In genomic region chr16:84138500-84138823, GRCh38 we compare ENCODE assay signal across 1 cellular context.
A peak's percentile ranks its signal among the peaks of the same experiment; 100 is the strongest.
TF ChIP-seq lines count a peak whose summit lies in the region.

No MANE protein-coding gene starts in this region.

TF ChIP-seq in GM12878, 131 proteins besides CTCF, POLR2A, EP300 and RAD21:
- TF ChIP-seq BHLHE40 (IDR thresholded peaks at IDR 0.05; ENCODE audit: borderline replicate concordance in 1 of 2, low read depth in 2 of 2, low read length in 1 of 2) (no peak), ZBTB11 (CRISPR knock-in tag; IDR thresholded peaks at IDR 0.05) (no peak), NR2F1 (conservative IDR thresholded peaks at IDR 0.05) (no peak), SKIL (IDR thresholded peaks at IDR 0.05; ENCODE audit: low read depth, poor library complexity, severe bottlenecking) (peak; percentile 60), MLLT1 (IDR thresholded peaks at IDR 0.05) (0 out of 2 replicates have a peak, but pooled peaks have one; percentile 26), MYC (IDR thresholded peaks at IDR 0.05; ENCODE audit: insufficient read depth, insufficient read length, insufficient replicate concordance, low read length, severe bottlenecking) (no peak), SRF (IDR thresholded peaks at IDR 0.05; ENCODE audit: low read depth in 2 of 2, low read length in 2 of 2) (peak in 1 of 2 experiments; percentile 65; a peak in 1 of 4 replicates), PML (IDR thresholded peaks at IDR 0.05; ENCODE audit: low read length) (no peak), RAD51 (IDR thresholded peaks at IDR 0.05) (peak; percentile 71; the same call in 1 of the 2 replicates), RBBP5 (conservative IDR thresholded peaks at IDR 0.05) (no peak)
TF ChIP-seq in GM12878: peak in this region for 4.
